ENCODE assay signal across 8 cellular contexts in genomic region chr1:223531742-223532341, GRCh38.
DNase-seq lines count a peak whose midpoint lies in the region; ATAC-seq, FAIRE-seq and TF ChIP-seq lines count a peak whose summit lies in the region.

No MANE protein-coding gene starts in this region.

- no peaks in the 10 kb centered on the region for H3K9me2 ChIP-seq in Loucy (replicated peaks; ENCODE audit: low read depth, low read length)

- in situ Hi-C loops in SK-MEL-5 (cut with HindIII; ENCODE audit: low pct_unique_long_range_greater_than_20kb, low sequenced_read_pairs) = no loop called here
- in situ Hi-C loops in K562 (cut with MboI) = no loop called here

- H3K36me3 ChIP-seq in Loucy (ENCODE audit: insufficient read depth, low read length) (no peaks in the 10 kb centered on the region), K562 (ENCODE audit: control insufficient read depth, insufficient read depth, low read length) (no peaks in the 10 kb centered on the region)

- BruUV-seq in K562 (replicated peaks; lab: Mats Ljungman, UMichigan) = no TSS peak

- TF ChIP-seq CTCF in AG10803 (conservative IDR thresholded peaks at IDR 0.05; ENCODE audit: low read length) = peak; percentile 60
- TF ChIP-seq CTCF in Loucy (conservative IDR thresholded peaks at IDR 0.05; ENCODE audit: low read length) = peak; percentile 92
- TF ChIP-seq CTCF in K562 (IDR thresholded peaks at IDR 0.05 in 2 of 3, conservative IDR thresholded peaks at IDR 0.05 in 1 of 3; ENCODE audit: insufficient read depth in 2 of 3, low read depth in 1 of 3, low read length in 3 of 3) = peak; percentile 76 to 89 (median 82)

- H3K4me3 ChIP-seq in AG10803 (ENCODE audit: low read length) = no peak overlapping the region
- H3K4me3 ChIP-seq in Loucy (ENCODE audit: low read length, poor library complexity, severe bottlenecking) = no peak overlapping the region
- no peak overlapping the region for H3K4me3 ChIP-seq in K562

- 3% methylated on average over 11 of the region's 11 CpGs for WGBS in K562 (ENCODE audit: insufficient coverage, low coverage, missing lambda C conversion rate)

- peak; percentile 92 for FAIRE-seq in K562 (lab: Jason Lieb, UNC)

- no peaks in the 10 kb centered on the region for H4K20me1 ChIP-seq in Loucy (ENCODE audit: insufficient read depth, low read length, poor library complexity, severe bottlenecking)
- no peaks in the 10 kb centered on the region for H4K20me1 ChIP-seq in K562 (replicated peaks; ENCODE audit: control insufficient read depth, insufficient read depth, low read length)

- no peaks in the 10 kb centered on the region for H3K27me3 ChIP-seq in Loucy (ENCODE audit: insufficient read depth, low read length, poor library complexity, severe bottlenecking)
- H3K27me3 ChIP-seq in K562 (ENCODE audit: control insufficient read depth in 2 of 2, insufficient read depth in 2 of 2, low read length in 2 of 2) = peaks cover 18 to 31% of the 10 kb centered on the region in 2 experiments; a peak in 4 of 5 replicates

- no peak overlapping the region for H3K4me2 ChIP-seq in Loucy (ENCODE audit: low read depth, low read length, poor library complexity, severe bottlenecking)
- no peak overlapping the region for H3K4me2 ChIP-seq in K562 (ENCODE audit: insufficient read depth, low read length)

- intact Hi-C loops in K562 (cut with micrococcal nuclease) = loop anchor here (2.0 kb wide), 1 partner anchor 153 kb away; no protein-coding TSS in a partner anchor

- no peak overlapping the region for H2AFZ ChIP-seq in Loucy (ENCODE audit: low read length)
- no peak overlapping the region for H2AFZ ChIP-seq in K562 (ENCODE audit: low read depth, low read length)

- no peak overlapping the region for H3K27ac ChIP-seq in K562 (ENCODE audit: extremely low read depth, low read depth, low read length)

- H3K9ac ChIP-seq in Loucy (ENCODE audit: low read depth, low read length, poor library complexity, severe bottlenecking) = no peak overlapping the region
- H3K9ac ChIP-seq in K562 (ENCODE audit: insufficient read depth in 1 of 2, low read depth in 2 of 2, low read length in 2 of 2) = no peak overlapping the region

- TF ChIP-seq POLR2A in K562 (conservative IDR thresholded peaks at IDR 0.05) = no peak

- H3K4me1 ChIP-seq in Loucy (ENCODE audit: insufficient read depth, low read length, poor library complexity, severe bottlenecking) = no peaks in the 10 kb centered on the region
- no peaks in the 10 kb centered on the region for H3K4me1 ChIP-seq in K562 (replicated peaks in 1 of 2; ENCODE audit: control insufficient read depth in 2 of 2, insufficient read depth in 2 of 2, low read length in 2 of 2)

- no peaks in the 10 kb centered on the region for H3K79me2 ChIP-seq in Loucy (ENCODE audit: insufficient read depth, low read length)
- no peaks in the 10 kb centered on the region for H3K79me2 ChIP-seq in K562 (ENCODE audit: control insufficient read depth, insufficient read depth, low read length)

- no peaks in the 10 kb centered on the region for H3K9me1 ChIP-seq in K562 (ENCODE audit: control insufficient read depth, insufficient read depth, low read length)

- ATAC-seq in GM18858 (IDR thresholded peaks at IDR 0.05; ENCODE audit: unreplicated experiment) (peak; percentile 42), K562 (peak; percentile 93)

- no peak for TF ChIP-seq EP300 in K562 (IDR thresholded peaks at IDR 0.05; ENCODE audit: low read length)

- POLR2A ChIA-PET in K562 (lab: Yijun Ruan, JAX) = interaction anchor here (1.0 kb wide), 1 partner anchor 25 kb away, joined by 3 read pairs; no protein-coding TSS in a partner anchor

- no peaks in the 10 kb centered on the region for H3F3A ChIP-seq in Loucy (ENCODE audit: low read depth)

- DNase-seq in AG10803 (ENCODE audit: low read depth) (peak; percentile 17), SK-MEL-5 (ENCODE audit: low read depth, low spot score) (peak; percentile 81), K562 (ENCODE audit: extremely low read depth in 1 of 4, low spot score in 3 of 4) (peak; percentile 58 to 60 (median 60)), islet precursor cell (peak; percentile 74)
- DNase-seq in stimulated activated CD4-positive, alpha-beta T cell treated with anti-CD3 and anti-CD28 coated beads, Interleukin-4, amount 100 ng/mL, for 4 hours = peak; percentile 27 to 35
- DNase-seq in effector CD8-positive, alpha-beta T cell (lab: John Stamatoyannopoulos, UW) = no peak

- peak; percentile 35 to 72 for TF ChIP-seq RAD21 in K562 (CRISPR knock-in tag; conservative IDR thresholded peaks at IDR 0.05 in 1 of 2, IDR thresholded peaks at IDR 0.05 in 1 of 2)

- no peaks in the 10 kb centered on the region for H3K9me3 ChIP-seq in Loucy (ENCODE audit: insufficient read depth, low read depth, low read length)
- no peaks in the 10 kb centered on the region for H3K9me3 ChIP-seq in K562 (replicated peaks; ENCODE audit: control insufficient read depth, insufficient read depth, low read depth, low read length)

- CTCF ChIA-PET in K562 (lab: Yijun Ruan, JAX; ENCODE audit: low intra/inter-chr PET ratio) = no interaction called here

TF ChIP-seq in K562, 482 proteins besides CTCF, POLR2A, EP300 and RAD21 (continues in another document):
- TF ChIP-seq ETS1 (conservative IDR thresholded peaks at IDR 0.05; ENCODE audit: control insufficient read depth, low read depth, low read length) = no peak
- TF ChIP-seq NR0B1 (IDR thresholded peaks at IDR 0.05; ENCODE audit: partially characterized antibody) = no peak
- TF ChIP-seq CSDE1 (IDR thresholded peaks at IDR 0.05) = no peak
- TF ChIP-seq ZNF133 (CRISPR knock-in tag; IDR thresholded peaks at IDR 0.05) = no peak
- TF ChIP-seq ZBTB11 (CRISPR knock-in tag; IDR thresholded peaks at IDR 0.05) = no peak
- no peak for TF ChIP-seq PTBP1 (IDR thresholded peaks at IDR 0.05; ENCODE audit: low read depth, low read length)
- TF ChIP-seq LARP7 (IDR thresholded peaks at IDR 0.05) = no peak
- no peak for TF ChIP-seq POLR2AphosphoS2 (IDR thresholded peaks at IDR 0.05; ENCODE audit: low read length)
- no peak for TF ChIP-seq DPF2 (IDR thresholded peaks at IDR 0.05)
- TF ChIP-seq TAL1 (IDR thresholded peaks at IDR 0.05) = no peak
- TF ChIP-seq SAP30 (IDR thresholded peaks at IDR 0.05; ENCODE audit: borderline replicate concordance, insufficient read depth, low read depth, low read length, poor library complexity, severe bottlenecking) = no peak
- no peak for TF ChIP-seq ZNF165 (CRISPR knock-in tag; IDR thresholded peaks at IDR 0.05; ENCODE audit: borderline replicate concordance)
- no peak for TF ChIP-seq CREBBP (IDR thresholded peaks at IDR 0.05; ENCODE audit: low read depth, low read length)
